ENCODE assay signal across 11 cellular contexts in genomic region chr17:67400193-67400592, GRCh38. TPM values are rescaled to one million over a fixed set of nuclear protein-coding genes. Genes with fewer than 3 reads are reported as not detected.
DNase-seq lines count a peak whose midpoint lies in the region; ATAC-seq, FAIRE-seq and TF ChIP-seq lines count a peak whose summit lies in the region.
"Had no signal": no experiment of that assay in that cellular context is flagged by ENCODE, and none has a peak within 500 bp of the region (broad histone marks: within the 10 kb centered on the region; RNA-seq: fewer than 3 reads in every experiment).

No MANE protein-coding gene starts in this region.

- no peak for ATAC-seq in K562
- no peak for ATAC-seq in GM21576 (IDR thresholded peaks at IDR 0.05; ENCODE audit: unreplicated experiment)

- no peak overlapping the region for H3K4me2 ChIP-seq in K562 (ENCODE audit: insufficient read depth, low read length)

- H3K9me3 ChIP-seq in K562 (replicated peaks; ENCODE audit: control insufficient read depth, insufficient read depth, low read depth, low read length): no peaks in the 10 kb centered on the region

- TF ChIP-seq RAD21 in K562 (CRISPR knock-in tag; conservative IDR thresholded peaks at IDR 0.05 in 1 of 2, IDR thresholded peaks at IDR 0.05 in 1 of 2): no peak

- TF ChIP-seq EP300 in K562 (IDR thresholded peaks at IDR 0.05; ENCODE audit: low read length): no peak

- H3K9me1 ChIP-seq in K562 (ENCODE audit: control insufficient read depth, insufficient read depth, low read length): no peaks in the 10 kb centered on the region

- intact Hi-C loops in K562 (cut with micrococcal nuclease): no loop called here

- no peak overlapping the region for H3K4me3 ChIP-seq in K562

- H3K27me3 Mint-ChIP-seq in activated CD4-positive, alpha-beta T cell treated with anti-CD3 and anti-CD28 coated beads, Interleukin-2, amount 10 ng/mL, durations not matched to agents 7 days and 5 days: no peaks in the 10 kb centered on the region
- no peaks in the 10 kb centered on the region for H3K27me3 Mint-ChIP-seq in nephron (ENCODE audit: low read depth)

- no peak overlapping the region for H3K9ac ChIP-seq in K562 (ENCODE audit: insufficient read depth in 1 of 2, low read depth in 2 of 2, low read length in 2 of 2)

- CTCF ChIA-PET in activated CD4-positive, alpha-beta T cell treated with anti-CD3 and anti-CD28 coated beads, Interleukin-2, amount 10 ng/mL, durations not matched to agents 7 days and 5 days (lab: Charles Lee): interaction anchor here (0.7 kb wide), 1 partner anchor 28 kb away, joined by 3 read pairs; no protein-coding TSS in a partner anchor
- CTCF ChIA-PET in K562 (lab: Yijun Ruan, JAX; ENCODE audit: low intra/inter-chr PET ratio): no interaction called here

- H3K4me3 Mint-ChIP-seq in activated CD4-positive, alpha-beta T cell treated with anti-CD3 and anti-CD28 coated beads, Interleukin-2, amount 10 ng/mL, durations not matched to agents 7 days and 5 days: peak overlapping the region; percentile 42
- H3K4me3 Mint-ChIP-seq in nephron: peak overlapping the region in 1 of 3 experiments; percentile 9

- no peaks in the 10 kb centered on the region for H4K20me1 ChIP-seq in K562 (replicated peaks; ENCODE audit: control insufficient read depth, insufficient read depth, low read length)

- peaks cover 16 to 28% of the 10 kb centered on the region in 2 experiments; a peak in 4 of 5 replicates for H3K27me3 ChIP-seq in K562 (ENCODE audit: control insufficient read depth in 2 of 2, insufficient read depth in 2 of 2, low read length in 2 of 2)

- no peak for FAIRE-seq in K562 (lab: Jason Lieb, UNC)

- no peak overlapping the region for H3K27ac ChIP-seq in K562 (ENCODE audit: extremely low read depth, low read depth, low read length)

- H3K36me3 ChIP-seq in K562 (ENCODE audit: control insufficient read depth, insufficient read depth, low read length): no peaks in the 10 kb centered on the region

- H3K4me1 Mint-ChIP-seq in activated CD4-positive, alpha-beta T cell treated with anti-CD3 and anti-CD28 coated beads, Interleukin-2, amount 10 ng/mL, durations not matched to agents 7 days and 5 days: peaks cover 62% of the 10 kb centered on the region
- peaks cover 27% of the 10 kb centered on the region for H3K4me1 Mint-ChIP-seq in nephron

- peak overlapping the region; percentile 91 for H3K27ac Mint-ChIP-seq in activated CD4-positive, alpha-beta T cell treated with anti-CD3 and anti-CD28 coated beads, Interleukin-2, amount 10 ng/mL, durations not matched to agents 7 days and 5 days
- H3K27ac Mint-ChIP-seq in nephron: peak overlapping the region; percentile 31 to 55 (median 40)

- peaks cover 4% of the 10 kb centered on the region for H3K9me3 Mint-ChIP-seq in activated CD4-positive, alpha-beta T cell treated with anti-CD3 and anti-CD28 coated beads, Interleukin-2, amount 10 ng/mL, durations not matched to agents 7 days and 5 days
- peaks cover 3% of the 10 kb centered on the region for H3K9me3 Mint-ChIP-seq in nephron

- in situ Hi-C loops in K562 (cut with MboI): no loop called here

- H3K79me2 ChIP-seq in K562 (ENCODE audit: control insufficient read depth, insufficient read depth, low read length): no peaks in the 10 kb centered on the region

- peak; percentile 22 for DNase-seq in activated CD4-positive, alpha-beta T cell treated with anti-CD3 and anti-CD28 coated beads, Interleukin-2, amount 10 ng/mL, durations not matched to agents 7 days and 5 days
- no peak for DNase-seq in activated CD4-positive, alpha-beta T cell treated with anti-CD3 and anti-CD28 coated beads for 1 hour
- DNase-seq in LHCN-M2 (ENCODE audit: low read depth) (peak; percentile 49), K562 (ENCODE audit: extremely low read depth in 1 of 4, low spot score in 3 of 4) (no peak), HuH-7 (ENCODE audit: low spot score) (no peak)
- DNase-seq in stimulated activated CD4-positive, alpha-beta T cell treated with anti-CD3 and anti-CD28 coated beads, Interleukin-4, amount 100 ng/mL, for 24 hours: no peak
- DNase-seq: activated CD4-positive, alpha-beta T cell treated with anti-CD3 and anti-CD28 coated beads, Interleukin-2, amount 50 U/mL, for 48 hours; NCI-H146; SHP77 had no signal

- no peaks in the 10 kb centered on the region for H3K4me1 ChIP-seq in K562 (replicated peaks in 1 of 2; ENCODE audit: control insufficient read depth in 2 of 2, insufficient read depth in 2 of 2, low read length in 2 of 2)

- no TSS peak for BruUV-seq in K562 (replicated peaks; lab: Mats Ljungman, UMichigan)

- TF ChIP-seq CTCF in K562 (IDR thresholded peaks at IDR 0.05 in 2 of 3, conservative IDR thresholded peaks at IDR 0.05 in 1 of 3; ENCODE audit: insufficient read depth in 2 of 3, low read depth in 1 of 3, low read length in 3 of 3) (no peak), nephron (IDR thresholded peaks at IDR 0.05; ENCODE audit: unreplicated experiment in 3 of 3) (no peak)

- no peak overlapping the region for H2AFZ ChIP-seq in K562 (ENCODE audit: low read depth, low read length)

- peaks cover 22% of the 10 kb centered on the region for H3K36me3 Mint-ChIP-seq in activated CD4-positive, alpha-beta T cell treated with anti-CD3 and anti-CD28 coated beads, Interleukin-2, amount 10 ng/mL, durations not matched to agents 7 days and 5 days (ENCODE audit: low read depth)
- peaks cover 16% of the 10 kb centered on the region for H3K36me3 Mint-ChIP-seq in nephron (ENCODE audit: low read depth)

- TF ChIP-seq POLR2A in K562 (conservative IDR thresholded peaks at IDR 0.05): no peak

- POLR2A ChIA-PET in activated CD4-positive, alpha-beta T cell treated with anti-CD3 and anti-CD28 coated beads, Interleukin-2, amount 10 ng/mL, durations not matched to agents 7 days and 5 days (lab: Charles Lee): no interaction called here
- POLR2A ChIA-PET in K562 (lab: Yijun Ruan, JAX): no interaction called here

- WGBS in K562 (ENCODE audit: insufficient coverage, low coverage, missing lambda C conversion rate): 5% methylated on average over 6 of the region's 6 CpGs

RNA-seq across cellular contexts. Expression of gene PITPNC1, which starts 23.1 kb away (rescaled TPM):
- 10 to 100 TPM; 57.0 to 67.1 TPM for total RNA-seq in activated CD4-positive, alpha-beta T cell treated with anti-CD3 and anti-CD28 coated beads, Interleukin-2, amount 10 ng/mL, durations not matched to agents 7 days and 5 days
- total RNA-seq in LHCN-M2 (2014; rRNA removed) (10.4 and 12.5 TPM in 2 replicates), K562 (2014; rRNA removed) (0.37 and 0.82 TPM in 2 replicates), K562 (2014; rRNA removed; fragmentation: Illumina TruSeq; extraction: Trizol) (0.70 and 0.80 TPM in 2 replicates), K562 (2015; rRNA removed; fragmentation: Illumina TruSeq; extraction: Trizol) (0.25 and 0.53 TPM in 2 replicates), K562 (2021) (0.85 and 1.1 TPM in 2 replicates)
- polyA plus RNA-seq in LHCN-M2 (2012): 1.00 TPM
- total RNA-seq in K562 (2011; cell fraction: chromatin; rRNA removed; ENCODE audit: low replicate concordance): 2.3 and 5.3 TPM in 2 replicates
- total RNA-seq in K562 (2011; cell fraction: nucleolus; rRNA removed): 0.53 and 1.2 TPM in 2 replicates
- total RNA-seq in K562 (2011; cell fraction: nucleoplasm; rRNA removed): 1.8 TPM in 2 replicates
- polyA plus RNA-seq in K562 (2011; rRNA removed) (0.65 and 0.76 TPM in 2 replicates), K562 (2014; fragmentation: Illumina TruSeq; extraction: Trizol) (0.83 and 1.0 TPM in 2 replicates), K562 (2014; fragmentation: Nextera tagmentation; extraction: Ambion mirVana) (under 1 TPM; 0.11 to 0.45 TPM), K562 (2014; rRNA removed) (0.37 and 0.49 TPM in 2 replicates)
- 0.21 and 0.65 TPM in 2 replicates for polyA plus RNA-seq in K562 (2011; cell fraction: cytosol; rRNA removed)
- 0.30 and 0.56 TPM in 2 replicates for polyA plus RNA-seq in K562 (2011; cell fraction: nucleus; rRNA removed)
- 0.56 and 0.58 TPM in 2 replicates for polyA plus RNA-seq in K562 (2012)
- polyA minus RNA-seq in K562 (2011; rRNA and poly(A)+ RNA removed): 1.3 and 2.2 TPM in 2 replicates
- polyA minus RNA-seq in K562 (2011; cell fraction: cytosol; rRNA and poly(A)+ RNA removed): 0.48 TPM in 1 of 2 replicates, not detected in the other
- polyA minus RNA-seq in K562 (2011; cell fraction: nucleus; rRNA and poly(A)+ RNA removed): 0.56 and 0.67 TPM in 2 replicates

RNA-seq across cellular contexts. Expression of gene PSMD12, which starts 33.8 kb away (rescaled TPM):
- total RNA-seq in activated CD4-positive, alpha-beta T cell treated with anti-CD3 and anti-CD28 coated beads, Interleukin-2, amount 10 ng/mL, durations not matched to agents 7 days and 5 days: 10 to 100 TPM; 42.4 to 47.5 TPM
- total RNA-seq in LHCN-M2 (2014; rRNA removed): 34.8 and 49.4 TPM in 2 replicates
- polyA plus RNA-seq in LHCN-M2 (2012): 34.4 TPM
- 38.5 and 116 TPM in 2 replicates for total RNA-seq in K562 (2011; cell fraction: chromatin; rRNA removed; ENCODE audit: low replicate concordance)
- total RNA-seq in K562 (2011; cell fraction: nucleolus; rRNA removed): 19.7 and 20.5 TPM in 2 replicates
- total RNA-seq in K562 (2011; cell fraction: nucleoplasm; rRNA removed): 33.6 and 56.9 TPM in 2 replicates
- 36.6 and 46.1 TPM in 2 replicates for total RNA-seq in K562 (2014; rRNA removed)
- 60.9 and 84.1 TPM in 2 replicates for total RNA-seq in K562 (2014; rRNA removed; fragmentation: Illumina TruSeq; extraction: Trizol)
- 47.3 and 54.8 TPM in 2 replicates for total RNA-seq in K562 (2015; rRNA removed; fragmentation: Illumina TruSeq; extraction: Trizol)
- 90.0 and 103 TPM in 2 replicates for total RNA-seq in K562 (2021)
- polyA plus RNA-seq in K562 (2011; rRNA removed): 55.0 and 87.9 TPM in 2 replicates
- 15.6 and 22.5 TPM in 2 replicates for polyA plus RNA-seq in K562 (2011; cell fraction: cytosol; rRNA removed)
- 15.6 and 20.4 TPM in 2 replicates for polyA plus RNA-seq in K562 (2011; cell fraction: nucleus; rRNA removed)
- 46.5 and 101 TPM in 2 replicates for polyA plus RNA-seq in K562 (2012)
- 136 and 150 TPM in 2 replicates for polyA plus RNA-seq in K562 (2014; fragmentation: Illumina TruSeq; extraction: Trizol)
- 10 to 100 TPM; 39.5 to 65.5 TPM for polyA plus RNA-seq in K562 (2014; fragmentation: Nextera tagmentation; extraction: Ambion mirVana)
- polyA plus RNA-seq in K562 (2014; rRNA removed): 86.9 and 108 TPM in 2 replicates
- polyA minus RNA-seq in K562 (2011; rRNA and poly(A)+ RNA removed): 75.8 and 76.9 TPM in 2 replicates
- polyA minus RNA-seq in K562 (2011; cell fraction: cytosol; rRNA and poly(A)+ RNA removed): 27.1 and 32.6 TPM in 2 replicates
- polyA minus RNA-seq in K562 (2011; cell fraction: nucleus; rRNA and poly(A)+ RNA removed): 15.3 and 26.3 TPM in 2 replicates

Comparison
In these comparisons a context has a peak if more than half of its experiments do, and no peak if none do; other contexts are left out.
1. DNase-seq: peak in activated CD4-positive, alpha-beta T cell treated with anti-CD3 and anti-CD28 coated beads, Interleukin-2, amount 10 ng/mL, durations not matched to agents 7 days and 5 days (single experiment) and LHCN-M2 (single experiment); none in activated CD4-positive, alpha-beta T cell treated with anti-CD3 and anti-CD28 coated beads for 1 hour (single experiment), K562 (0 of 4), stimulated activated CD4-positive, alpha-beta T cell treated with anti-CD3 and anti-CD28 coated beads, Interleukin-4, amount 100 ng/mL, for 24 hours (single experiment) and HuH-7 (single experiment).